ENCODE assay signal across 29 cellular contexts in the genomic region with DNA sequence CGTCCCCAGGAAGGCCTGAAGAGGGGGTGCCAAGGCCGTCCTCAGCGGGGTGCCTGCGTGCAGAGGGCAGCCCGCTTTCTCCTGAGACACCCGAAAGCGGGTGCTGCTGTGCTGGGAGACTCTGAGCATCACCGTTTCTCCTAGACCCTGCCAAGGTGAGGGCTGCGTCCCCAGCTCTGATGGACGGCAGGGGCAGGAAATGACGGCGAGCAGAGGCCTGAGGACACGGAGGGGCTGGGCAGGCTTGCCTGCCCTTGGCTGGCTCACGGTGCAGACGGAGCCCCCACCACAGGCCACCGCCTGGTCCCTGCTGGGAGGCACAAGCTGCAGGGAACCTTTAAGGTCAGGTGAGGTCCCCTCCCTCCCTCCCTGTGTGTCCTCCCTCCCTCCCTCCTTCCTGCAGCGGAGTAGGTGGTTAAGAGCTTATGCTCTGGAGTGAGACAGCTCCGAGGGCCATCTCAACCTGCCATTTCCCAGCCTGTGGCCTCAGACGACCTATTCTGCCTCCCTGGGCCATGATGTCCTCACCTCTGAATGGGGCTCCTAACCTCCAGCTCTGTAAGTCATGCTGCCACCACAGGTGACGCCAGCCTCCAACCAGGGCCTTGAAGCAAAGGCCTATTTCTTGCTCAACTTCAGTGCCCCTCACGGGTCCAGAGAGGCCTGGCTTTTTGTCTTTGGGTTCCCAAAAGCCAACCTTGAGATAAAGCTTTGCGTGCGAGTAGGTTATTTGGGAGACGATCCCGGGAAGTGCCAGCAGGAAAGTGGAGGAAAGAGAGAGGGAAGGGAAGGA.
"Had no signal": no experiment of that assay in that cellular context is flagged by ENCODE, and none has a peak within 500 bp of the region (broad histone marks: within the 10 kb centered on the region; RNA-seq: fewer than 3 reads in every experiment).

No MANE protein-coding gene starts in this region.

- H3K4me1 ChIP-seq: left lung, pancreas, prostate gland had no signal

- H3K27ac ChIP-seq: left lung, neutrophil, pancreas, prostate gland, skin epidermis, suprapubic skin had no signal

- H3K9me3 Mint-ChIP-seq: activated naive CD4-positive, alpha-beta T cell treated with anti-CD3 and anti-CD28 coated beads, Interleukin-2, amount 10 ng/mL, durations not matched to agents 7 days and 5 days; activated T-cell treated with anti-CD3 and anti-CD28 coated beads, Interleukin-2, amount 50 U/mL, for 24 hours; immature natural killer cell had no signal

- H3K27me3 Mint-ChIP-seq: activated CD4-positive, alpha-beta T cell treated with anti-CD3 and anti-CD28 coated beads, Interleukin-2, amount 10 ng/mL, durations not matched to agents 24 days and 14 days had no signal

- H3K36me3 ChIP-seq: left lung, neutrophil, pancreas, prostate gland, suprapubic skin, tibial nerve had no signal

- H3K4me3 ChIP-seq: left lung, lung, pancreas, prostate gland, skin epidermis, suprapubic skin, tibial nerve had no signal

- H3K27ac Mint-ChIP-seq: activated CD4-positive, alpha-beta memory T cell treated with anti-CD3 and anti-CD28 coated beads, Interleukin-2, amount 10 ng/mL, durations not matched to agents 7 days and 5 days; activated CD4-positive, alpha-beta T cell treated with anti-CD3 and anti-CD28 coated beads, Interleukin-2, amount 10 ng/mL, durations not matched to agents 24 days and 14 days; activated naive CD4-positive, alpha-beta T cell treated with anti-CD3 and anti-CD28 coated beads, Interleukin-2, amount 10 ng/mL, durations not matched to agents 7 days and 5 days; activated T-cell treated with anti-CD3 and anti-CD28 coated beads, Interleukin-2, amount 50 U/mL, for 24 hours; immature natural killer cell; natural killer cell; T-helper 17 cell had no signal

- DNase-seq: activated CD4-positive, alpha-beta memory T cell treated with anti-CD3 and anti-CD28 coated beads, Interleukin-2, amount 10 ng/mL, durations not matched to agents 7 days and 5 days; activated CD4-positive, alpha-beta T cell treated with anti-CD3 and anti-CD28 coated beads, Interleukin-2, amount 10 ng/mL, durations not matched to agents 24 days and 14 days; activated CD4-positive, CD25-positive, alpha-beta regulatory T cell treated with anti-CD3 and anti-CD28 coated beads, Interleukin-2, amount 50 U/mL, for 72 hours; activated CD8-positive, alpha-beta memory T cell treated with anti-CD3 and anti-CD28 coated beads, Interleukin-2, amount 50 U/mL, for 48 hours; activated gamma-delta T cell; activated naive CD4-positive, alpha-beta T cell treated with anti-CD3 and anti-CD28 coated beads, Interleukin-2, amount 10 ng/mL, durations not matched to agents 7 days and 5 days; activated T-cell treated with anti-CD3 and anti-CD28 coated beads, Interleukin-2, amount 50 U/mL, for 24 hours; amniotic stem cell; cortex of kidney; foreskin fibroblast; immature natural killer cell; mesendoderm; natural killer cell; pancreas; retina; stimulated activated CD4-positive, alpha-beta T cell treated with anti-CD3 and anti-CD28 coated beads, Interleukin-4, amount 100 ng/mL, for 4 hours; stimulated activated CD8-positive, alpha-beta memory T cell treated with anti-CD3 and anti-CD28 coated beads, Interleukin-4, amount 100 ng/mL, for 48 hours; stimulated activated naive CD4-positive, alpha-beta T cell; T-helper 17 cell; T1000 had no signal

- H3K36me3 Mint-ChIP-seq: activated naive CD4-positive, alpha-beta T cell treated with anti-CD3 and anti-CD28 coated beads, Interleukin-2, amount 10 ng/mL, durations not matched to agents 7 days and 5 days; immature natural killer cell; natural killer cell had no signal

- ATAC-seq: esophagus mucosa, pancreas, T-helper 17 cell had no signal

- H3K9me3 ChIP-seq: left lung, neutrophil, pancreas, prostate gland, suprapubic skin, tibial nerve had no signal

- H3K4me1 Mint-ChIP-seq: activated CD4-positive, alpha-beta memory T cell treated with anti-CD3 and anti-CD28 coated beads, Interleukin-2, amount 10 ng/mL, durations not matched to agents 7 days and 5 days; activated CD4-positive, alpha-beta T cell treated with anti-CD3 and anti-CD28 coated beads, Interleukin-2, amount 10 ng/mL, durations not matched to agents 24 days and 14 days; activated naive CD4-positive, alpha-beta T cell treated with anti-CD3 and anti-CD28 coated beads, Interleukin-2, amount 10 ng/mL, durations not matched to agents 7 days and 5 days; immature natural killer cell; natural killer cell; T-helper 17 cell had no signal

- FAIRE-seq: endothelial cell of umbilical vein, pancreas had no signal

- H3K4me3 Mint-ChIP-seq: activated CD4-positive, alpha-beta memory T cell treated with anti-CD3 and anti-CD28 coated beads, Interleukin-2, amount 10 ng/mL, durations not matched to agents 7 days and 5 days; activated CD4-positive, alpha-beta T cell treated with anti-CD3 and anti-CD28 coated beads, Interleukin-2, amount 10 ng/mL, durations not matched to agents 24 days and 14 days; activated naive CD4-positive, alpha-beta T cell treated with anti-CD3 and anti-CD28 coated beads, Interleukin-2, amount 10 ng/mL, durations not matched to agents 7 days and 5 days; activated T-cell treated with anti-CD3 and anti-CD28 coated beads, Interleukin-2, amount 50 U/mL, for 24 hours; immature natural killer cell; natural killer cell; T-helper 17 cell had no signal
